ENCODE assay signal across 10 cellular contexts in the genomic region with DNA sequence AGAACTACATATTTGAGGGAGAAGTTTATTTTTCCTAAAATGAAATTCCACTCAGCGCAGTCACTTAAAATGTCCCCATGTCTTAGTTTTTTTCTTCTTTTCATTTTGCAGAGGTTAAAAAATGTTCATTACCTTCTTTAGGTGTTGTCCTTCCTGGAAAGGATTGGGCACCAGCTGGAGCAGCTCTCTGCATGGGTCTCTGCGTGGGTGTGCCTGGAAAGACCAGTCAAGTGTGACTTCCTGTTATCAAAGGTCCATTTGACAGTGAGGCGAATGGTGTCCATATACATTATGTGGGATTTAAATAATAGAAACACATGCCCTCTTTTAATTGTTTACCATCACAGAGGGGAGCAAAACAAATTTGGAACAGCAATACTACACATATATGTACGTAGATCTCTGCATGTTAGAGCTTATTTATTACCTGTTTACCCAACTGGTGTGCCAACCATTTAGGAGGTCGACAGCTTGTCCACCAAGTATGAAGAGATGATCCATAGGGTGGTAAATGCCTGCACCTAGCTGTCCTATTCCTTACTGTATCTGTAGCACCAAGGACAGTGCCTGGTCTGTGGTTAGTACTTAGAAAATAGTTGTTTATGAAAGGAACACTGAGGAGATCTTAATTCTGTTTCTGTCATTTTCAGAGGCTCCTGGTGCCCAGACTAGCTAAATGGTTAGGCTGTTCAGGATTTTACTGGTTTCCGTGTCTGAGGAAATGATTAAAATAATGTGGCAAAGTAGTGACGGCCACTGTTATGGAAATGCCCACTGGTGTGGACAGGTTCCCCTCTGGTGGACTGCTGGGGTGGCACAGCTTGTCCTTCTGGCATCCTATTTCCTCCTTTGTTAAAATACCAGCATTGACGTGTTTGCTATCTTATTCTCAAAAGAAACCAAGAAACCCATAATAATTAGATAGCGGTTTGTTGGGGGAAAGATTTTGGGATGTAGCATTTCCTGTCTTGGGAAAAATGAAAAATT.
DNase-seq lines count a peak whose midpoint lies in the region; ATAC-seq, FAIRE-seq and TF ChIP-seq lines count a peak whose summit lies in the region.
"Had no signal": no experiment of that assay in that cellular context is flagged by ENCODE, and none has a peak within 500 bp of the region (broad histone marks: within the 10 kb centered on the region; RNA-seq: fewer than 3 reads in every experiment).

No MANE protein-coding gene starts in this region.

- DNase-seq in DMS153 (lab: John Stamatoyannopoulos, UW) (peak; percentile 50), adipocyte (ENCODE audit: low read depth) (peak; percentile 10), HepG2 (ENCODE audit: low spot score) (no peak), activated T-cell treated with anti-CD3 and anti-CD28 coated beads for 4 hours (no peak), spleen (no peak)
- DNase-seq in activated T-cell treated with anti-CD3 and anti-CD28 coated beads, Interleukin-2, amount 50 U/mL, for 1 hour, result no peak
- DNase-seq: activated B cell treated with CpG ODN at 0.5 μM for 24 hours, natural killer cell had no signal

- H3K9ac ChIP-seq in adipocyte (ENCODE audit: low read length), result no peak overlapping the region
- no peak overlapping the region for H3K9ac ChIP-seq in HepG2 (ENCODE audit: insufficient read depth, low read depth, low read length)

- H3K27ac ChIP-seq in HepG2 (ENCODE audit: extremely low read length, insufficient read depth, low read length) (no peak overlapping the region), spleen (no peak overlapping the region)

- WGBS in HepG2 (ENCODE audit: low lambda C conversion rate), result 7% methylated on average over 8 of the region's 9 CpGs
- WGBS in spleen, 5 donors, result 70 to 83% (median 73%) methylated on average over 9 of the region's 9 CpGs

- in situ Hi-C loops in HepG2 (cut with HindIII; ENCODE audit: extremely low pct_ligation_motif_present, low pct_unique_long_range_greater_than_20kb), result no loop called here

- H3K9me3 ChIP-seq in adipocyte (ENCODE audit: control insufficient read depth, low read length) (no peaks in the 10 kb centered on the region), HepG2 (ENCODE audit: low read length) (no peaks in the 10 kb centered on the region), spleen (no peaks in the 10 kb centered on the region)

- FAIRE-seq in HepG2 (lab: Jason Lieb, UNC), result no peak

- TF ChIP-seq POLR2A in HepG2 (IDR thresholded peaks at IDR 0.05; ENCODE audit: insufficient read depth in 1 of 2, low read depth in 2 of 2, low read length in 2 of 2) (no peak), spleen (IDR thresholded peaks at IDR 0.05) (no peak)

- ATAC-seq in HepG2, result peak; percentile 36; the same call in 1 of the 3 replicates
- ATAC-seq in GM19467 (IDR thresholded peaks at IDR 0.05; ENCODE audit: unreplicated experiment), result no peak
- ATAC-seq: natural killer cell had no signal

- TF ChIP-seq RAD21 in HepG2 (CRISPR knock-in tag; IDR thresholded peaks at IDR 0.05), result no peak

- peak; percentile 44; the same call in 1 of the 2 replicates for TF ChIP-seq CTCF in LNCAP (IDR thresholded peaks at IDR 0.05)
- TF ChIP-seq CTCF in HepG2 (CRISPR knock-in tag; IDR thresholded peaks at IDR 0.05), result no peak
- no peak for TF ChIP-seq CTCF in spleen (IDR thresholded peaks at IDR 0.05 in 8 of 11, conservative IDR thresholded peaks at IDR 0.05 in 3 of 11)

- intact Hi-C loops in HepG2 (cut with micrococcal nuclease; ENCODE audit: unreplicated experiment), result loop anchor here (1.0 kb wide), 1 partner anchor 489 kb away; no protein-coding TSS in a partner anchor
- intact Hi-C loops in spleen (cut with DNase I; ENCODE audit: low total_unique reads), result no loop called here

- H3K4me2 ChIP-seq in HepG2 (ENCODE audit: low read depth, low read length), result no peak overlapping the region

- H4K20me1 ChIP-seq in HepG2 (ENCODE audit: insufficient read depth, low read length), result no peaks in the 10 kb centered on the region

- H3K4me3 ChIP-seq in adipocyte (ENCODE audit: low read length) (no peak overlapping the region), HepG2 (replicated peaks in 1 of 3; ENCODE audit: insufficient read depth in 1 of 3, low read depth in 2 of 3, low read length in 3 of 3) (no peak overlapping the region), spleen (no peak overlapping the region)

- no TSS peak for BruUV-seq in HepG2 (replicated peaks; lab: Mats Ljungman, UMichigan)

- no peak overlapping the region for H2AFZ ChIP-seq in HepG2 (ENCODE audit: low read length)

- H3K27me3 ChIP-seq in adipocyte (replicated peaks; ENCODE audit: control insufficient read depth, insufficient read depth, low read length) (peaks cover 17% of the 10 kb centered on the region), HepG2 (ENCODE audit: control insufficient read depth in 1 of 2, insufficient read depth in 2 of 2, low read length in 2 of 2) (no peaks in the 10 kb centered on the region), spleen (replicated peaks in 1 of 7) (no peaks in the 10 kb centered on the region)

- H3K4me1 ChIP-seq in adipocyte (ENCODE audit: control insufficient read depth, insufficient read depth, low read length) (no peaks in the 10 kb centered on the region), HepG2 (ENCODE audit: insufficient read depth, low read length) (no peaks in the 10 kb centered on the region), spleen (no peaks in the 10 kb centered on the region)

- TF ChIP-seq EP300 in HepG2 (IDR thresholded peaks at IDR 0.05; ENCODE audit: low read depth in 2 of 2, low read length in 2 of 2) (no peak), HepG2 (CRISPR knock-in tag; IDR thresholded peaks at IDR 0.05; ENCODE audit: borderline replicate concordance) (no peak)

- CTCF ChIA-PET in HepG2 (lab: Yijun Ruan, JAX; ENCODE audit: low intra/inter-chr PET ratio, low total read pairs), result no interaction called here

- no peaks in the 10 kb centered on the region for H3K79me2 ChIP-seq in HepG2 (ENCODE audit: insufficient read depth, low read length)

- H3K36me3 ChIP-seq in adipocyte (ENCODE audit: control insufficient read depth, insufficient read depth, low read length, severe bottlenecking) (no peaks in the 10 kb centered on the region), HepG2 (replicated peaks in 1 of 2; ENCODE audit: control insufficient read depth in 1 of 2, insufficient read depth in 2 of 2, low read length in 2 of 2) (no peaks in the 10 kb centered on the region), spleen (no peaks in the 10 kb centered on the region)

- POLR2A ChIA-PET in HepG2 (lab: Yijun Ruan, JAX), result no interaction called here

TF ChIP-seq in HepG2, 621 proteins besides CTCF, POLR2A, EP300 and RAD21:
- TF ChIP-seq RBAK (CRISPR knock-in tag; IDR thresholded peaks at IDR 0.05) (no peak), STAG1 (CRISPR knock-in tag; IDR thresholded peaks at IDR 0.05) (peak; percentile 24; the same call in 1 of the 2 replicates), REST (IDR thresholded peaks at IDR 0.05; ENCODE audit: borderline replicate concordance in 1 of 2, low read depth in 1 of 2, low read length in 2 of 2) (peak in 1 of 2 experiments; percentile 79; a peak in 3 of 4 replicates)

Comparison
In these comparisons a context has a peak if more than half of its experiments do, and no peak if none do; other contexts are left out.
1. DNase-seq: peak in DMS153 (single experiment) and adipocyte (single experiment); none in HepG2 (single experiment), activated T-cell treated with anti-CD3 and anti-CD28 coated beads, Interleukin-2, amount 50 U/mL, for 1 hour (single experiment), activated T-cell treated with anti-CD3 and anti-CD28 coated beads for 4 hours (single experiment) and spleen (single experiment).